14 cellular contexts compared by ENCODE assay signal in the genomic region with DNA sequence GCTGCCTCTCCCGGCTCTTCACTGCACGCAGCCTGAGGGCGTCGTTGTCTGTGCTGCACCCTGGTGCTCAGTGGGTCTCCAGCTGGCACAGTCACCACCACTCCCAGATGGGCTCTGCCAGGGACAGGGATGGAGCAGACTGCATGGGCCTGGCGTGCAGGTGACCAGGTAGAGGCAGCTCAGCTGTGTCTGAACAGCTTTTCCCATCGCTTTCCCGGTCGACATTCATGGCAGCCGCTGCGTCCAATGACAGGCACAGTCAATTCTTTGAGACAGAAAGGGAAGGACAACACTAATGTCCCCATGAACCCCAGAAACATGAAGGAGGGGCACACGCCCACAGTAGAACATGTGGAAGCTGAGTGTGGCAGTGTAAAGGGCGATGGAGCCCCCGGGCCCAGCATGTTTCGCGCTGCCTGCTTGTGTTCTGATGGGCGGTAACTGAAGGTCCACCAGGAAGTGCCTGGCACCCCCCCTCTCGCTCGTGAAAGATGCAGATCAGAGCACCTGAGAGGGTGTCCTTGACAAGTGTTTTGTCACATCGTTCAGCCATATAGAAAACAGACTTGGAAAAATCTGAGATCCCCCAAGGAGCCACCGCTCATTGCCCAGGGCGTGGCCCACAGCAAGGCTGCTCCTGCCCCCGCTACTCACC.
DNase-seq lines count a peak whose midpoint lies in the region; ATAC-seq and TF ChIP-seq lines count a peak whose summit lies in the region.
"Had no signal": no experiment of that assay in that cellular context is flagged by ENCODE, and none has a peak within 500 bp of the region (broad histone marks: within the 10 kb centered on the region; RNA-seq: fewer than 3 reads in every experiment).

No MANE protein-coding gene starts in this region.

- no peaks in the 10 kb centered on the region for H3K27me3 Mint-ChIP-seq in T-helper 17 cell
- no peaks in the 10 kb centered on the region for H3K27me3 Mint-ChIP-seq in stimulated activated memory B cell treated with anti-CD40 and anti-IgM and Interleukin-4, amounts not matched to agents 10 μg/mL and 1 μg/mL and 100 μg/mL, for 72 hours
- H3K27me3 Mint-ChIP-seq in mesothelial cell of epicardium (ENCODE audit: low read depth), result peaks cover 5% of the 10 kb centered on the region

- H3K27ac Mint-ChIP-seq in T-helper 17 cell (peak overlapping the region; percentile 98), mesothelial cell of epicardium (no peak overlapping the region)
- H3K27ac Mint-ChIP-seq in stimulated activated memory B cell treated with anti-CD40 and anti-IgM and Interleukin-4, amounts not matched to agents 10 μg/mL and 1 μg/mL and 100 μg/mL, for 72 hours, result peak overlapping the region; percentile 92

- DNase-seq in activated CD4-positive, CD25-positive, alpha-beta regulatory T cell treated with anti-CD3 and anti-CD28 coated beads, Interleukin-2, amount 50 U/mL, for 72 hours, result peak; percentile 31
- DNase-seq in T-helper 17 cell (no peak), ecto neural progenitor cell (ENCODE audit: low spot score) (peak; percentile 29), nucleus accumbens (lab: John Stamatoyannopoulos, UW) (no peak), mesothelial cell of epicardium (ENCODE audit: low spot score in 2 of 2, unreplicated experiment in 2 of 2) (no peak), NCI-H1417 treated with DMSO at 0.1 percent for 48 hours (lab: John Stamatoyannopoulos, UW) (no peak)
- DNase-seq: COR-L47, GF-D8, NCI-H1105, NCI-H446 treated with DMSO at 0.1 percent for 48 hours had no signal

- TF ChIP-seq CTCF in mesothelial cell of epicardium (IDR thresholded peaks at IDR 0.05; ENCODE audit: unreplicated experiment), result no peak

- H3K4me3 Mint-ChIP-seq in T-helper 17 cell (peak overlapping the region; percentile 86), mesothelial cell of epicardium (no peak overlapping the region)
- H3K4me3 Mint-ChIP-seq in stimulated activated memory B cell treated with anti-CD40 and anti-IgM and Interleukin-4, amounts not matched to agents 10 μg/mL and 1 μg/mL and 100 μg/mL, for 72 hours, result no peak overlapping the region

- H3K36me3 Mint-ChIP-seq in T-helper 17 cell (ENCODE audit: low read depth), result no peaks in the 10 kb centered on the region
- peaks cover 32% of the 10 kb centered on the region for H3K36me3 Mint-ChIP-seq in stimulated activated memory B cell treated with anti-CD40 and anti-IgM and Interleukin-4, amounts not matched to agents 10 μg/mL and 1 μg/mL and 100 μg/mL, for 72 hours
- H3K36me3 Mint-ChIP-seq in mesothelial cell of epicardium, result no peaks in the 10 kb centered on the region

- no peaks in the 10 kb centered on the region for H3K9me3 ChIP-seq in T-helper 17 cell (ENCODE audit: control insufficient read depth, low read length, poor library complexity, severe bottlenecking)
- H3K9me3 ChIP-seq: right lobe of liver had no signal

- no peaks in the 10 kb centered on the region for H3K9me3 Mint-ChIP-seq in stimulated activated memory B cell treated with anti-CD40 and anti-IgM and Interleukin-4, amounts not matched to agents 10 μg/mL and 1 μg/mL and 100 μg/mL, for 72 hours
- H3K9me3 Mint-ChIP-seq in mesothelial cell of epicardium, result no peaks in the 10 kb centered on the region

- no peak for ATAC-seq in activated CD4-positive, CD25-positive, alpha-beta regulatory T cell treated with anti-CD3 and anti-CD28 coated beads, Interleukin-2, amount 50 U/mL, for 24 hours
- no peak for ATAC-seq in T-helper 17 cell
- no peak for ATAC-seq in stimulated activated memory B cell treated with anti-CD40 and anti-IgM and Interleukin-4, amounts not matched to agents 10 μg/mL and 1 μg/mL and 100 μg/mL, for 72 hours
- ATAC-seq: HepG2 had no signal

- H3K4me1 Mint-ChIP-seq in T-helper 17 cell (peaks cover 45% of the 10 kb centered on the region), mesothelial cell of epicardium (peaks cover 12% of the 10 kb centered on the region)
- peaks cover 68% of the 10 kb centered on the region for H3K4me1 Mint-ChIP-seq in stimulated activated memory B cell treated with anti-CD40 and anti-IgM and Interleukin-4, amounts not matched to agents 10 μg/mL and 1 μg/mL and 100 μg/mL, for 72 hours

Comparison
In these comparisons a context has a peak if more than half of its experiments do, and no peak if none do; other contexts are left out.
1. DNase-seq: peak in activated CD4-positive, CD25-positive, alpha-beta regulatory T cell treated with anti-CD3 and anti-CD28 coated beads, Interleukin-2, amount 50 U/mL, for 72 hours (single experiment) and ecto neural progenitor cell (single experiment); none in T-helper 17 cell (0 of 3), nucleus accumbens (0 of 56), mesothelial cell of epicardium (0 of 2) and NCI-H1417 treated with DMSO at 0.1 percent for 48 hours (single experiment).